18 cellular contexts compared by ENCODE assay signal in the genomic region with DNA sequence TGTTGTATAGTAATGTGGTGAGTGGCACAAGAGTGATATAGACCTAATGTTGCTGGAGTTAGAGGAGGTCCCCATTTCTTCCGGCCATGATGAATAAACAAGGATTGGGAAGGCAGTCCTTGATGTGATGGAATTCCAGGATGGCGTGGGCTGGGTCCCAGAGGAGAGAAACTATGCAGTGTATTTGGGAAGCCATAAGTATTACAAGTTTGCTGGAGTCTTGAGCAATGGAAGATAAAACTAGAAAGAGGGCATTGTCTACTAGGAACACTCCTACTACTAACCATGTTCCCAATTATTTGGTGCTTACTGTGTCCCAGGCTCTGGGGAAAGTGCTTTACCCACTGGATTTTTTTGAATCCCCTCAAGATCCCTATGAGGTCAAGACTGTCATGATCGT.
"Had no signal": no experiment of that assay in that cellular context is flagged by ENCODE, and none has a peak within 500 bp of the region (broad histone marks: within the 10 kb centered on the region; RNA-seq: fewer than 3 reads in every experiment).

No MANE protein-coding gene starts in this region.

- H3K9me3 ChIP-seq: breast epithelium, pancreas, upper lobe of left lung had no signal

- H3K36me3 ChIP-seq: breast epithelium, pancreas, upper lobe of left lung had no signal

- H3K4me3 ChIP-seq: breast epithelium, lung, pancreas, skin epidermis, upper lobe of left lung had no signal

- ATAC-seq: activated CD4-positive, alpha-beta T cell treated with anti-CD3 and anti-CD28 coated beads for 36 hours; pancreas had no signal

- H3K27me3 ChIP-seq: breast epithelium, pancreas, upper lobe of left lung had no signal

- H3K27ac ChIP-seq: pancreas, skin epidermis, upper lobe of left lung had no signal

- H3K4me1 ChIP-seq: breast epithelium, pancreas, upper lobe of left lung had no signal

- DNase-seq: activated CD4-positive, alpha-beta T cell treated with anti-CD3 and anti-CD28 coated beads for 36 hours; activated CD8-positive, alpha-beta memory T cell treated with anti-CD3 and anti-CD28 coated beads, Interleukin-2, amount 50 U/mL, for 48 hours; activated naive CD4-positive, alpha-beta T cell; activated naive CD8-positive, alpha-beta T cell treated with anti-CD3 and anti-CD28 coated beads, Interleukin-2, amount 10 ng/mL, durations not matched to agents 7 days and 5 days; anterior cingulate cortex; endodermal cell; foreskin fibroblast; immature natural killer cell; pancreas; stimulated activated CD4-positive, alpha-beta T cell treated with anti-CD3 and anti-CD28 coated beads, Interleukin-15, amount 100 ng/mL, for 24 hours; stimulated activated CD4-positive, alpha-beta T cell treated with anti-CD3 and anti-CD28 coated beads, Interleukin-4, amount 100 ng/mL, for 1 hour; stimulated activated naive CD4-positive, alpha-beta T cell; substantia nigra; T-helper 2 cell; upper lobe of left lung had no signal
